ENCODE assay signal across 17 cellular contexts in genomic region chr7:138837627-138838026, GRCh38. TPM values are rescaled to one million over a fixed set of nuclear protein-coding genes. Genes with fewer than 3 reads are reported as not detected.
DNase-seq lines count a peak whose midpoint lies in the region; ATAC-seq lines count a peak whose summit lies in the region.
"Had no signal": no experiment of that assay in that cellular context is flagged by ENCODE, and none has a peak within 500 bp of the region (broad histone marks: within the 10 kb centered on the region; RNA-seq: fewer than 3 reads in every experiment).

No MANE protein-coding gene starts in this region.

- intact Hi-C loops in left cardiac atrium (cut with DNase I) = no loop called here
- intact Hi-C loops in sciatic nerve (cut with DNase I) = no loop called here

- peak in 1 of 2 donors; percentile 53 for ATAC-seq in left cardiac atrium
- peak; percentile 28 for ATAC-seq in sciatic nerve
- no peak for ATAC-seq in left lobe of liver
- ATAC-seq: activated naive CD4-positive, alpha-beta T cell treated with anti-CD3 and anti-CD28 coated beads, Interleukin-2, amount 50 U/mL, for 72 hours; stimulated activated memory B cell treated with anti-CD40 and anti-IgM and Interleukin-4, amounts not matched to agents 10 μg/mL and 1 μg/mL and 100 μg/mL, for 72 hours had no signal

- DNase-seq in NCI-H1105 treated with DMSO at 0.1 percent for 48 hours (lab: John Stamatoyannopoulos, UW) (peak; percentile 78), NCI-H774 (lab: John Stamatoyannopoulos, UW) (peak; percentile 60), left cardiac atrium (peak; percentile 62), sciatic nerve (ENCODE audit: low spot score) (no peak), left lobe of liver (ENCODE audit: low spot score) (no peak), hippocampal formation (lab: John Stamatoyannopoulos, UW) (no peak), GM19238 (ENCODE audit: insufficient read length, low spot score) (no peak)
- DNase-seq: activated CD4-positive, CD25-positive, alpha-beta regulatory T cell treated with anti-CD3 and anti-CD28 coated beads, Interleukin-2, amount 50 U/mL, for 72 hours; activated T-cell treated with anti-CD3 and anti-CD28 coated beads for 4 hours; EL; NCI-H446 treated with DMSO at 0.1 percent for 48 hours; retina had no signal

RNA-seq across cellular contexts. Expression of gene ATP6V0A4, which starts 39.6 kb away (rescaled TPM):
- total RNA-seq in left cardiac atrium (not detected), sciatic nerve (not detected), left lobe of liver (not detected)

RNA-seq across cellular contexts. Expression of gene TMEM213, which starts 39.8 kb away (rescaled TPM):
- not detected for total RNA-seq in left cardiac atrium
- not detected for total RNA-seq in sciatic nerve
- total RNA-seq in left lobe of liver = not detected
- total RNA-seq: kidney epithelial cell, LHCN-M2, myocyte had no signal

Comparison
In these comparisons a context has a peak if more than half of its experiments do, and no peak if none do; other contexts are left out.
1. DNase-seq: peak in NCI-H1105 treated with DMSO at 0.1 percent for 48 hours (single experiment), NCI-H774 (single experiment) and left cardiac atrium (single experiment); none in sciatic nerve (single experiment), left lobe of liver (single experiment), hippocampal formation (0 of 2) and GM19238 (single experiment).